Comparison of ENCODE assay signal across 1 cellular context in the genomic region with DNA sequence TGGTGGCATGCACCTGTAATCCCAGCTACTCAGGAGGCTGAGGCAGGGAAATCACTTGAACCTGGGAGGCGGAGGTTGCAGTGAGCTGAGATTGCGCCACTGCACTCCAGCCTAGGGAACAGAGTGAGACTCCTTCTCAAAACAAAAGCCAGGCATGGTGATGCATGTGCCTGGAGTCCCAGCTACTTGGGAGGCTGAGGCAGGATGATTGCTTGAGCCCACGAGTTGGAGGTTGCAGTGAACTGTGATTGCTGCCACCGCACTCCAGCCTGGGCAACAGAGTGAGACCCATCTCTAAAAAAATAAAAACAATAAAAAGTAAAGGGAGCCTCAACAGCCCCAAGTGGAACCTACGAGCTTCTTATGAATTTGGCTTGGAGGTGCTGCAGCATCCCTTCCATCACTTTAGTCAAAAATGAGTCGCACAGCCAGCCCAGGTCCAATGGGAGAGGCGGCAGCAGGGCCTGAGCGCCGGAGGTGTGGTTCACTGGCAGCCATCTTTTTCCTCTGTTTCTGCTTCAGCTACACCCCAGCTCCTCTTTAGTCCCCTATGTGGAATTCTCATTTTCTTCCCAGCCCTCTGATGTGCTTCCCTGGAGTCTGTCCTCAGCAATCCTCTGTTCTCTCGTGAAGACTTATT.
TF ChIP-seq lines count a peak whose summit lies in the region.

No MANE protein-coding gene starts in this region.

TF ChIP-seq in endothelial cell of umbilical vein, 7 proteins besides CTCF, POLR2A, EP300 and RAD21:
- TF ChIP-seq GATA2 (IDR thresholded peaks at IDR 0.05; ENCODE audit: insufficient read depth, insufficient read length, low read depth, low read length) (no peak), JUN (IDR thresholded peaks at IDR 0.05; ENCODE audit: borderline replicate concordance, insufficient read depth, insufficient read length, low read depth) (no peak), FOS (IDR thresholded peaks at IDR 0.05; ENCODE audit: borderline replicate concordance, insufficient read depth, low read length) (no peak), POLR2AphosphoS5 (IDR thresholded peaks at IDR 0.05; ENCODE audit: insufficient read depth, low read depth, low read length) (no peak), EZH2 (IDR thresholded peaks at IDR 0.05; ENCODE audit: borderline replicate concordance, low read depth, low read length, severe bottlenecking) (no peak), MYC (IDR thresholded peaks at IDR 0.05; ENCODE audit: low read depth, low read length) (no peak)
- TF ChIP-seq, protein P1, sequence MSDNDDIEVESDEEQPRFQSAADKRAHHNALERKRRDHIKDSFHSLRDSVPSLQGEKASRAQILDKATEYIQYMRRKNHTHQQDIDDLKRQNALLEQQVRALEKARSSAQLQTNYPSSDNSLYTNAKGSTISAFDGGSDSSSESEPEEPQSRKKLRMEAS (IDR thresholded peaks at IDR 0.05; ENCODE audit: insufficient read depth, insufficient read length) = no peak
